ENCODE assay signal across 21 cellular contexts in genomic region chr9:35552376-35552775, GRCh38. TPM values are rescaled to one million over a fixed set of nuclear protein-coding genes. Genes with fewer than 3 reads are reported as not detected.
A peak's percentile ranks its signal among the peaks of the same experiment; 100 is the strongest.
DNase-seq lines count a peak whose midpoint lies in the region; ATAC-seq, FAIRE-seq and TF ChIP-seq lines count a peak whose summit lies in the region.
"Had no signal": no experiment of that assay in that cellular context is flagged by ENCODE, and none has a peak within 500 bp of the region (broad histone marks: within the 10 kb centered on the region; RNA-seq: fewer than 3 reads in every experiment).

No MANE protein-coding gene starts in this region.

- no peak overlapping the region for H3K14ac ChIP-seq in mesenchymal stem cell (ENCODE audit: low read length in 2 of 2)

- H2BK12ac ChIP-seq in mesenchymal stem cell (ENCODE audit: low read length in 2 of 2), result no peak overlapping the region

- TF ChIP-seq EP300 in stomach (IDR thresholded peaks at IDR 0.05), result no peak

- H3K4me3 ChIP-seq in ACC112 (ENCODE audit: low read depth, low read length) (no peak overlapping the region), SJCRH30 (no peak overlapping the region), mesenchymal stem cell (ENCODE audit: insufficient read depth in 1 of 2, low read depth in 1 of 2, low read length in 2 of 2) (no peak overlapping the region), stomach (no peak overlapping the region)
- H3K4me3 ChIP-seq: BLaER1, esophagus squamous epithelium, ovary, right lobe of liver had no signal

- H3K36me3 ChIP-seq in ACC112 (ENCODE audit: insufficient read depth, low read length) (peaks cover 5% of the 10 kb centered on the region; the same call in 1 of the 2 replicates), SJCRH30 (no peaks in the 10 kb centered on the region), mesenchymal stem cell (ENCODE audit: control insufficient read depth in 1 of 2, insufficient read depth in 2 of 2, low read depth in 1 of 2, low read length in 2 of 2) (peaks cover 46 to 63% of the 10 kb centered on the region in 2 experiments), stomach (peaks cover 31 to 46% (median 42%) of the 10 kb centered on the region in 4 donors)
- H3K36me3 ChIP-seq: ovary had no signal

- TF ChIP-seq POLR2A in stomach (IDR thresholded peaks at IDR 0.05), result no peak

- H2BK120ac ChIP-seq in mesenchymal stem cell (ENCODE audit: low read depth, low read length), result no peak overlapping the region

- no peak for DNase-seq in SJCRH30
- no peak for DNase-seq in mesenchymal stem cell
- DNase-seq in stomach, result no peak
- DNase-seq in NCI-H2029 treated with DMSO at 0.1 percent for 48 hours (lab: John Stamatoyannopoulos, UW), result no peak
- DNase-seq in D721Med (ENCODE audit: insufficient read length, low spot score), result no peak
- DNase-seq in stimulated activated CD4-positive, alpha-beta T cell treated with anti-CD3 and anti-CD28 coated beads, Interleukin-4, amount 100 ng/mL, for 1 hour, result no peak
- DNase-seq: activated CD8-positive, alpha-beta memory T cell treated with anti-CD3 and anti-CD28 coated beads, Interleukin-2, amount 50 U/mL, for 4 hours; activated naive CD8-positive, alpha-beta T cell treated with anti-CD3 and anti-CD28 coated beads for 36 hours; Calu3; effector memory CD8-positive, alpha-beta T cell; esophagus squamous epithelium; natural killer cell; NCI-H524 treated with DMSO at 0.1 percent for 48 hours; ovary; right lobe of liver; WERI-Rb-1 had no signal

- H3K23ac ChIP-seq in mesenchymal stem cell (ENCODE audit: low read length in 2 of 2), result no peak overlapping the region

- H3K4me2 ChIP-seq in mesenchymal stem cell (ENCODE audit: low read length, poor library complexity, severe bottlenecking), result no peak overlapping the region
- H3K4me2 ChIP-seq: BLaER1 had no signal

- no peak overlapping the region for H3K18ac ChIP-seq in mesenchymal stem cell (ENCODE audit: low read depth in 1 of 2, low read length in 2 of 2)

- WGBS in mesenchymal stem cell, result 94% methylated on average over 2 of the region's 4 CpGs
- WGBS in stomach, 5 donors, result 73 to 87% (median 83%) methylated on average over 4 of the region's 4 CpGs

- H3K27me3 ChIP-seq in ACC112 (ENCODE audit: insufficient read depth, low read length), result no peaks in the 10 kb centered on the region
- H3K27me3 ChIP-seq in SJCRH30, result no peaks in the 10 kb centered on the region
- no peaks in the 10 kb centered on the region for H3K27me3 ChIP-seq in mesenchymal stem cell (ENCODE audit: control insufficient read depth in 1 of 2, insufficient read depth in 1 of 2, low read length in 2 of 2)
- no peaks in the 10 kb centered on the region for H3K27me3 ChIP-seq in stomach
- H3K27me3 ChIP-seq: BLaER1, esophagus squamous epithelium, ovary, right lobe of liver had no signal

- H3K4ac ChIP-seq in mesenchymal stem cell (ENCODE audit: low read depth in 1 of 2, low read length in 2 of 2), result no peak overlapping the region

- H4K91ac ChIP-seq in mesenchymal stem cell (ENCODE audit: low read length), result no peak overlapping the region

- H2AK5ac ChIP-seq in mesenchymal stem cell (ENCODE audit: low read length, severe bottlenecking), result no peak overlapping the region

- no peak overlapping the region for H2BK5ac ChIP-seq in mesenchymal stem cell (ENCODE audit: low read depth, low read length, poor library complexity, severe bottlenecking)

- no peak overlapping the region for H2BK15ac ChIP-seq in mesenchymal stem cell (ENCODE audit: low read depth, poor library complexity, severe bottlenecking)

- no peak for ATAC-seq in HG02610 (IDR thresholded peaks at IDR 0.05; ENCODE audit: unreplicated experiment)
- ATAC-seq: effector memory CD8-positive, alpha-beta T cell; natural killer cell; right lobe of liver had no signal

- peaks cover 51% of the 10 kb centered on the region for H3K79me1 ChIP-seq in mesenchymal stem cell (replicated peaks; ENCODE audit: low read length, poor library complexity, severe bottlenecking)

- H2AFZ ChIP-seq in ACC112 (ENCODE audit: low read length, unreplicated experiment) (no peak overlapping the region), mesenchymal stem cell (ENCODE audit: low read depth, low read length) (no peak overlapping the region)

- peaks cover 45% of the 10 kb centered on the region for H3K79me2 ChIP-seq in ACC112 (ENCODE audit: control insufficient read depth, insufficient read depth, low read length, unreplicated experiment)

- intact Hi-C loops in stomach (cut with DNase I; ENCODE audit: low total_unique reads), result loop anchor here (5.0 kb wide), 1 partner anchor 70 kb away; no protein-coding TSS in a partner anchor

- FAIRE-seq in D721Med (lab: Jason Lieb, UNC), result no peak
- FAIRE-seq: A204.1, H54 had no signal

- no peaks in the 10 kb centered on the region for H3K9me3 ChIP-seq in SJCRH30 (replicated peaks)
- no peaks in the 10 kb centered on the region for H3K9me3 ChIP-seq in mesenchymal stem cell (ENCODE audit: control insufficient read depth, low read length)
- no peaks in the 10 kb centered on the region for H3K9me3 ChIP-seq in stomach
- H3K9me3 ChIP-seq: BLaER1, esophagus squamous epithelium, ovary, right lobe of liver had no signal

- H4K8ac ChIP-seq in mesenchymal stem cell (ENCODE audit: low read length), result no peak overlapping the region

- H3K4me1 ChIP-seq in ACC112 (ENCODE audit: control insufficient read depth, insufficient read depth, low read length, unreplicated experiment) (peaks cover 28% of the 10 kb centered on the region), SJCRH30 (peaks cover 16% of the 10 kb centered on the region), mesenchymal stem cell (ENCODE audit: control insufficient read depth, insufficient read depth, low read depth, low read length) (peaks cover 10% of the 10 kb centered on the region), stomach (peaks cover 3 to 46% (median 24%) of the 10 kb centered on the region in 4 donors)

- H3K9ac ChIP-seq in mesenchymal stem cell (ENCODE audit: low read length), result peak overlapping the region; percentile 21
- H3K9ac ChIP-seq: BLaER1 had no signal

- H3K27ac ChIP-seq in ACC112 (ENCODE audit: low read depth, low read length), result peak overlapping the region; percentile 60
- peak overlapping the region; percentile 66 for H3K27ac ChIP-seq in SJCRH30
- peak overlapping the region; percentile 46 for H3K27ac ChIP-seq in mesenchymal stem cell (ENCODE audit: low read length, poor library complexity, severe bottlenecking)
- H3K27ac ChIP-seq in stomach, result peak overlapping the region in 3 of 5 donors; percentile 47 to 74 (median 57)
- H3K27ac ChIP-seq: BLaER1, right lobe of liver, WERI-Rb-1 had no signal

- no peak for TF ChIP-seq CTCF in stomach (IDR thresholded peaks at IDR 0.05)
- no peak for TF ChIP-seq CTCF in D721Med (IDR thresholded peaks at IDR 0.05; ENCODE audit: insufficient read depth, missing control alignments)

RNA-seq across cellular contexts. Expression of gene TESK1, which starts 52.7 kb away (rescaled TPM):
- total RNA-seq in SJCRH30 (2014; rRNA removed; shearing (Covaris generic)), result 9.2 and 10.1 TPM in 2 replicates
- polyA plus RNA-seq in mesenchymal stem cell (2013, experiment 1 of 2), result 22.3 TPM
- polyA plus RNA-seq in mesenchymal stem cell (2013, experiment 2 of 2), result 21.5 TPM
- 10 to 100 TPM; 11.9 to 56.8 (median 34.6) TPM for total RNA-seq in stomach
- 10 to 100 TPM; 25.7 to 33.9 (median 28.4) TPM for polyA plus RNA-seq in stomach
